ENCODE assay signal across 19 cellular contexts in genomic region chr5:126309860-126310259, GRCh38.
"Had no signal": no experiment of that assay in that cellular context is flagged by ENCODE, and none has a peak within 500 bp of the region (broad histone marks: within the 10 kb centered on the region; RNA-seq: fewer than 3 reads in every experiment).

No MANE protein-coding gene starts in this region.

- H3K36me3 ChIP-seq: gastrocnemius medialis, left lung, tibial nerve, uterus had no signal

- H3K27me3 ChIP-seq: gastrocnemius medialis, left lung, tibial nerve, uterus had no signal

- H3K4me1 Mint-ChIP-seq: activated naive CD4-positive, alpha-beta T cell treated with anti-CD3 and anti-CD28 coated beads, Interleukin-2, amount 10 ng/mL, durations not matched to agents 7 days and 5 days; activated naive CD8-positive, alpha-beta T cell treated with anti-CD3 and anti-CD28 coated beads, Interleukin-2, amount 50 U/mL, for 24 hours; naive thymus-derived CD4-positive, alpha-beta T cell had no signal

- H3K27ac Mint-ChIP-seq: activated naive CD4-positive, alpha-beta T cell treated with anti-CD3 and anti-CD28 coated beads, Interleukin-2, amount 10 ng/mL, durations not matched to agents 7 days and 5 days; activated naive CD8-positive, alpha-beta T cell treated with anti-CD3 and anti-CD28 coated beads, Interleukin-2, amount 50 U/mL, for 24 hours; naive thymus-derived CD4-positive, alpha-beta T cell; stimulated activated naive CD8-positive, alpha-beta T cell treated with anti-CD3 and anti-CD28 coated beads, Interleukin-15, Interleukin-2, amounts not matched to agents 100 ng/mL and 50 ng/mL, for 24 hours had no signal

- H3K9me3 Mint-ChIP-seq: stimulated activated naive CD8-positive, alpha-beta T cell treated with anti-CD3 and anti-CD28 coated beads, Interleukin-15, Interleukin-2, amounts not matched to agents 100 ng/mL and 50 ng/mL, for 24 hours had no signal

- H3K4me3 ChIP-seq: gastrocnemius medialis, left lung, mucosa of descending colon, tibial nerve, uterus had no signal

- H3K27ac ChIP-seq: epithelial cell of prostate, gastrocnemius medialis, left lung, tibial nerve, uterus, VCaP had no signal

- DNase-seq: activated CD4-positive, alpha-beta T cell treated with anti-CD3 and anti-CD28 coated beads, Interleukin-2, amount 50 U/mL, for 1 hour; activated CD4-positive, CD25-positive, alpha-beta regulatory T cell treated with anti-CD3 and anti-CD28 coated beads, Interleukin-2, amount 50 U/mL, for 72 hours; activated CD8-positive, alpha-beta memory T cell treated with anti-CD3 and anti-CD28 coated beads, Interleukin-2, amount 50 U/mL, for 48 hours; activated effector memory CD4-positive, alpha-beta T cell treated with Interleukin-2 at 50 U/mL for 16 hours; activated naive CD4-positive, alpha-beta T cell treated with anti-CD3 and anti-CD28 coated beads, Interleukin-2, amount 10 ng/mL, durations not matched to agents 7 days and 5 days; activated naive CD8-positive, alpha-beta T cell treated with anti-CD3 and anti-CD28 coated beads, Interleukin-2, amount 50 U/mL, for 24 hours; activated T-cell treated with anti-CD3 and anti-CD28 coated beads, Interleukin-2, amount 50 U/mL, for 48 hours; gastrocnemius medialis; head of caudate nucleus; left lung; mucosa of descending colon; naive thymus-derived CD4-positive, alpha-beta T cell; stimulated activated CD4-positive, alpha-beta T cell treated with anti-CD3 and anti-CD28 coated beads, Interleukin-2, amount 100 ng/mL, for 24 hours; T-helper 2 cell; uterus had no signal

- H3K36me3 Mint-ChIP-seq: activated naive CD4-positive, alpha-beta T cell treated with anti-CD3 and anti-CD28 coated beads, Interleukin-2, amount 10 ng/mL, durations not matched to agents 7 days and 5 days; naive thymus-derived CD4-positive, alpha-beta T cell had no signal

- ATAC-seq: activated naive CD8-positive, alpha-beta T cell treated with anti-CD3 and anti-CD28 coated beads, Interleukin-2, amount 50 U/mL, for 24 hours; gastrocnemius medialis; left lung; mucosa of descending colon; naive thymus-derived CD4-positive, alpha-beta T cell had no signal

- H3K4me3 Mint-ChIP-seq: activated naive CD4-positive, alpha-beta T cell treated with anti-CD3 and anti-CD28 coated beads, Interleukin-2, amount 10 ng/mL, durations not matched to agents 7 days and 5 days; activated naive CD8-positive, alpha-beta T cell treated with anti-CD3 and anti-CD28 coated beads, Interleukin-2, amount 50 U/mL, for 24 hours; naive thymus-derived CD4-positive, alpha-beta T cell; stimulated activated naive CD8-positive, alpha-beta T cell treated with anti-CD3 and anti-CD28 coated beads, Interleukin-15, Interleukin-2, amounts not matched to agents 100 ng/mL and 50 ng/mL, for 24 hours had no signal
